In genomic region chr14:69424139-69424923, GRCh38 we compare ENCODE assay signal across 1 cellular context.
TF ChIP-seq lines count a peak whose summit lies in the region.

No MANE protein-coding gene starts in this region.

TF ChIP-seq in HepG2, 621 proteins besides CTCF, POLR2A, EP300 and RAD21 (continued from another document and continues in another):
- no peak for TF ChIP-seq GTF2F1 (IDR thresholded peaks at IDR 0.05; ENCODE audit: low read length)
- TF ChIP-seq ZNF646 (CRISPR knock-in tag; IDR thresholded peaks at IDR 0.05) = no peak
- TF ChIP-seq XRCC5 (optimal IDR thresholded peaks at IDR 0.05; ENCODE audit: low read length) = no peak
- TF ChIP-seq ZNF34 (CRISPR knock-in tag; IDR thresholded peaks at IDR 0.05; ENCODE audit: borderline replicate concordance) = no peak
- TF ChIP-seq SSRP1 (CRISPR knock-in tag; IDR thresholded peaks at IDR 0.05) = no peak
- no peak for TF ChIP-seq SKIL (CRISPR knock-in tag; IDR thresholded peaks at IDR 0.05; ENCODE audit: borderline replicate concordance)
- TF ChIP-seq PTBP1 (IDR thresholded peaks at IDR 0.05; ENCODE audit: low read depth, low read length, poor library complexity, severe bottlenecking) = no peak
- TF ChIP-seq KDM5A (IDR thresholded peaks at IDR 0.05; ENCODE audit: borderline replicate concordance, low read length) = no peak
- TF ChIP-seq ZNF501 (CRISPR knock-in tag; IDR thresholded peaks at IDR 0.05) = no peak
- no peak for TF ChIP-seq BCLAF1 (IDR thresholded peaks at IDR 0.05)
- TF ChIP-seq NCOA2 (CRISPR knock-in tag; IDR thresholded peaks at IDR 0.05) = peak; percentile 36
- TF ChIP-seq KDM3A (CRISPR knock-in tag; IDR thresholded peaks at IDR 0.05; ENCODE audit: low read depth) = no peak
- TF ChIP-seq HMG20B (CRISPR knock-in tag; conservative IDR thresholded peaks at IDR 0.05) = no peak
- TF ChIP-seq KLF12 (CRISPR knock-in tag; IDR thresholded peaks at IDR 0.05; ENCODE audit: borderline replicate concordance) = no peak
- no peak for TF ChIP-seq ARID2 (CRISPR knock-in tag; IDR thresholded peaks at IDR 0.05; ENCODE audit: borderline replicate concordance)
- no peak for TF ChIP-seq ZNF775 (CRISPR knock-in tag; IDR thresholded peaks at IDR 0.05; ENCODE audit: borderline replicate concordance)
- no peak for TF ChIP-seq RNF219 (CRISPR knock-in tag; IDR thresholded peaks at IDR 0.05)
- peak; percentile 87 for TF ChIP-seq ARID3A (IDR thresholded peaks at IDR 0.05; ENCODE audit: low read depth, low read length)
- no peak for TF ChIP-seq ZBTB33 (CRISPR knock-in tag; IDR thresholded peaks at IDR 0.05)
- TF ChIP-seq CREB3 (CRISPR knock-in tag; IDR thresholded peaks at IDR 0.05) = no peak
- no peak for TF ChIP-seq CAMTA2 (CRISPR knock-in tag; IDR thresholded peaks at IDR 0.05; ENCODE audit: borderline replicate concordance)
- TF ChIP-seq GZF1 (CRISPR knock-in tag; IDR thresholded peaks at IDR 0.05) = no peak
- TF ChIP-seq ZNF879 (CRISPR knock-in tag; IDR thresholded peaks at IDR 0.05) = no peak
- TF ChIP-seq ZSCAN31 (CRISPR knock-in tag; IDR thresholded peaks at IDR 0.05; ENCODE audit: low read depth) = no peak
- TF ChIP-seq BRF2 (CRISPR knock-in tag; IDR thresholded peaks at IDR 0.05) = no peak
- no peak for TF ChIP-seq TOPORS (CRISPR knock-in tag; IDR thresholded peaks at IDR 0.05)
- no peak for TF ChIP-seq ZNF354B (CRISPR knock-in tag; IDR thresholded peaks at IDR 0.05)
- TF ChIP-seq ZNF788 (CRISPR knock-in tag; IDR thresholded peaks at IDR 0.05; ENCODE audit: borderline replicate concordance) = no peak
- no peak for TF ChIP-seq ZNF564 (CRISPR knock-in tag; IDR thresholded peaks at IDR 0.05)
- no peak for TF ChIP-seq ZGPAT (CRISPR knock-in tag; IDR thresholded peaks at IDR 0.05)
- TF ChIP-seq ZNF704 (CRISPR knock-in tag; IDR thresholded peaks at IDR 0.05; ENCODE audit: borderline replicate concordance) = no peak
- no peak for TF ChIP-seq NR3C1 (CRISPR knock-in tag; IDR thresholded peaks at IDR 0.05)
- TF ChIP-seq TEAD3 (CRISPR knock-in tag; optimal IDR thresholded peaks at IDR 0.05; ENCODE audit: borderline replicate concordance) = no peak
- TF ChIP-seq RFXAP (CRISPR knock-in tag; IDR thresholded peaks at IDR 0.05; ENCODE audit: borderline replicate concordance) = no peak
- peak; percentile 49; the same call in 1 of the 2 replicates for TF ChIP-seq PPARG (CRISPR knock-in tag; conservative IDR thresholded peaks at IDR 0.05)
- TF ChIP-seq ZNF136 (CRISPR knock-in tag; IDR thresholded peaks at IDR 0.05; ENCODE audit: low read depth) = no peak
- TF ChIP-seq ZKSCAN5 (CRISPR knock-in tag; IDR thresholded peaks at IDR 0.05) = no peak
